1 cellular context compared by ENCODE assay signal in genomic region chr1:33455537-33456301, GRCh38.
TF ChIP-seq lines count a peak whose summit lies in the region.

No MANE protein-coding gene starts in this region.

TF ChIP-seq in HEK293, 187 proteins besides CTCF, POLR2A, EP300 and RAD21 (continued from another document):
- TF ChIP-seq HIC1 (tag by site-specific recombination; IDR thresholded peaks at IDR 0.05) (no peak), ZNF692 (tag by site-specific recombination; IDR thresholded peaks at IDR 0.05) (peak; percentile 63), TRIM28 (IDR thresholded peaks at IDR 0.05; ENCODE audit: borderline replicate concordance, low read length) (0 out of 2 replicates have a peak, but pooled peaks have one; percentile 56), PRDM10 (tag by site-specific recombination; IDR thresholded peaks at IDR 0.05) (peak; percentile 28; the same call in 1 of the 2 replicates), KLF16 (tag by site-specific recombination; IDR thresholded peaks at IDR 0.05) (0 out of 2 replicates have a peak, but pooled peaks have one; percentile 28), ZNF629 (tag by site-specific recombination; IDR thresholded peaks at IDR 0.05) (0 out of 2 replicates have a peak, but pooled peaks have one; percentile 17), EGR2 (tag by site-specific recombination; IDR thresholded peaks at IDR 0.05; ENCODE audit: low read depth) (peak; percentile 6; the same call in 1 of the 2 replicates), GLIS1 (tag by site-specific recombination; IDR thresholded peaks at IDR 0.05) (peak; percentile 31; the same call in 1 of the 2 replicates), ZBTB48 (tag by site-specific recombination; IDR thresholded peaks at IDR 0.05) (peak; percentile 79), SP7 (tag by site-specific recombination; IDR thresholded peaks at IDR 0.05) (0 out of 2 replicates have a peak, but pooled peaks have one; percentile 36), ZNF335 (tag by site-specific recombination; conservative IDR thresholded peaks at IDR 0.05) (peak; percentile 57), ZNF366 (tag by site-specific recombination; conservative IDR thresholded peaks at IDR 0.05) (peak; percentile 63), WT1 (tag by site-specific recombination; IDR thresholded peaks at IDR 0.05) (no peak), TSHZ1 (tag by site-specific recombination; IDR thresholded peaks at IDR 0.05; ENCODE audit: borderline replicate concordance) (peak; percentile 42; the same call in 1 of the 2 replicates), ZNF654 (tag by site-specific recombination; IDR thresholded peaks at IDR 0.05; ENCODE audit: low read depth) (peak; percentile 87), ZBTB20 (tag by site-specific recombination; IDR thresholded peaks at IDR 0.05) (no peak; the same call in 1 of the 2 replicates), ZBTB11 (tag by site-specific recombination; conservative IDR thresholded peaks at IDR 0.05; ENCODE audit: low read depth) (0 out of 2 replicates have a peak, but pooled peaks have one; percentile 17), ZNF398 (tag by site-specific recombination; IDR thresholded peaks at IDR 0.05) (peak; percentile 25; the same call in 1 of the 2 replicates), ZSCAN18 (tag by site-specific recombination; IDR thresholded peaks at IDR 0.05) (0 out of 2 replicates have a peak, but pooled peaks have one; percentile 25), ZBTB7A (tag by site-specific recombination; IDR thresholded peaks at IDR 0.05; ENCODE audit: low read depth) (no peak), ZNF610 (tag by site-specific recombination; IDR thresholded peaks at IDR 0.05; ENCODE audit: borderline replicate concordance) (peak; percentile 38; the same call in 1 of the 2 replicates), HOXC10 (CRISPR knock-in tag; IDR thresholded peaks at IDR 0.05) (no peak), ZNF324 (tag by site-specific recombination; IDR thresholded peaks at IDR 0.05) (no peak), ZNF214 (tag by site-specific recombination; IDR thresholded peaks at IDR 0.05; ENCODE audit: borderline replicate concordance) (no peak)
